Comparison of ENCODE assay signal across 14 cellular contexts in genomic region chr1:109908857-109909256, GRCh38.
"Had no signal": no experiment of that assay in that cellular context is flagged by ENCODE, and none has a peak within 500 bp of the region (broad histone marks: within the 10 kb centered on the region; RNA-seq: fewer than 3 reads in every experiment).

No MANE protein-coding gene starts in this region.

- H3K4me1 ChIP-seq: colonic mucosa, parathyroid adenoma had no signal

- H3K27me3 ChIP-seq: adrenal gland, colonic mucosa, tibial artery had no signal

- H3K9me3 ChIP-seq: adrenal gland, colonic mucosa, mucosa of descending colon, tibial artery had no signal

- DNase-seq: activated CD4-positive, CD25-positive, alpha-beta regulatory T cell; activated CD8-positive, alpha-beta memory T cell treated with anti-CD3 and anti-CD28 coated beads, Interleukin-2, amount 50 U/mL, for 4 hours; activated naive CD4-positive, alpha-beta T cell treated with anti-CD3 and anti-CD28 coated beads for 36 hours; adrenal gland; caudate nucleus; colonic mucosa; effector CD4-positive, alpha-beta T cell; foreskin keratinocyte; head of caudate nucleus; mucosa of descending colon; tibial artery had no signal

- FAIRE-seq: islet of Langerhans had no signal

- H3K4me3 ChIP-seq: adrenal gland, colonic mucosa, mucosa of descending colon, SK-N-MC, tibial artery had no signal

- H3K9me3 Mint-ChIP-seq: activated naive CD4-positive, alpha-beta T cell treated with anti-CD3 and anti-CD28 coated beads for 36 hours had no signal

- H3K36me3 ChIP-seq: adrenal gland, colonic mucosa, tibial artery had no signal

- H3K27ac ChIP-seq: adrenal gland, foreskin keratinocyte, parathyroid adenoma, SK-N-MC had no signal

- ATAC-seq: foreskin keratinocyte, mucosa of descending colon had no signal

- H3K27ac Mint-ChIP-seq: activated naive CD4-positive, alpha-beta T cell treated with anti-CD3 and anti-CD28 coated beads for 36 hours had no signal
